In genomic region chr22:27726726-27727449, GRCh38 we compare ENCODE assay signal across 9 cellular contexts.
A peak's percentile ranks its signal among the peaks of the same experiment; 100 is the strongest.
DNase-seq lines count a peak whose midpoint lies in the region; ATAC-seq, FAIRE-seq and TF ChIP-seq lines count a peak whose summit lies in the region.
"Had no signal": no experiment of that assay in that cellular context is flagged by ENCODE, and none has a peak within 500 bp of the region (broad histone marks: within the 10 kb centered on the region; RNA-seq: fewer than 3 reads in every experiment).

No MANE protein-coding gene starts in this region.

- intact Hi-C loops in right lobe of liver (cut with DNase I), result no loop called here

- H3K27me3 ChIP-seq in right lobe of liver, result no peaks in the 10 kb centered on the region
- H3K27me3 ChIP-seq: neutrophil had no signal

- WGBS in right lobe of liver (ENCODE audit: insufficient coverage, low coverage, low lambda C conversion rate, missing lambda C conversion rate), result 36% methylated on average over 9 of the region's 12 CpGs

- TF ChIP-seq POLR2A in right lobe of liver (IDR thresholded peaks at IDR 0.05), result no peak

- DNase-seq in NCI-H748 (lab: John Stamatoyannopoulos, UW; ENCODE audit: unreplicated experiment) (peak; percentile 5), NCI-H748 treated with DMSO at 0.1 percent for 48 hours (lab: John Stamatoyannopoulos, UW) (no peak), cardiac fibroblast (ENCODE audit: low read depth in 2 of 2) (peak; percentile 93), right lobe of liver (no peak), urothelium cell line (ENCODE audit: low spot score) (peak; percentile 92), NCI-H1694 treated with DMSO at 0.1 percent for 48 hours (lab: John Stamatoyannopoulos, UW) (no peak)
- no peak for DNase-seq in activated CD4-positive, CD25-positive, alpha-beta regulatory T cell (lab: John Stamatoyannopoulos, UW)
- no peak for DNase-seq in stimulated activated CD4-positive, alpha-beta T cell treated with anti-CD3 and anti-CD28 coated beads, Interleukin-15, amount 100 ng/mL, for 24 hours

- H3K36me3 ChIP-seq in right lobe of liver, result no peaks in the 10 kb centered on the region
- H3K36me3 ChIP-seq: neutrophil had no signal

- FAIRE-seq in urothelium cell line (lab: Jason Lieb, UNC), result peak; percentile 98

- TF ChIP-seq CTCF in cardiac fibroblast (IDR thresholded peaks at IDR 0.05; ENCODE audit: low read depth, low read length) (no peak), right lobe of liver (IDR thresholded peaks at IDR 0.05) (no peak)

- no peak overlapping the region for H3K27ac ChIP-seq in right lobe of liver
- H3K27ac ChIP-seq: neutrophil had no signal

- peak overlapping the region in 1 of 2 donors; percentile 9 for H3K4me3 ChIP-seq in cardiac fibroblast (replicated peaks in 1 of 2; ENCODE audit: low read depth in 2 of 2, low read length in 2 of 2)
- H3K4me3 ChIP-seq in right lobe of liver, result no peak overlapping the region

- no peaks in the 10 kb centered on the region for H3K4me1 ChIP-seq in right lobe of liver

- H3K9me3 ChIP-seq in right lobe of liver, result no peaks in the 10 kb centered on the region
- H3K9me3 ChIP-seq: neutrophil had no signal

- ATAC-seq in right lobe of liver, result peak; percentile 12 to 60 (median 48)

Comparison
In these comparisons a context has a peak if more than half of its experiments do, and no peak if none do; other contexts are left out.
1. DNase-seq: peak in NCI-H748 (single experiment), cardiac fibroblast (2 of 2) and urothelium cell line (single experiment); none in NCI-H748 treated with DMSO at 0.1 percent for 48 hours (single experiment), right lobe of liver (0 of 3), activated CD4-positive, CD25-positive, alpha-beta regulatory T cell (0 of 4), NCI-H1694 treated with DMSO at 0.1 percent for 48 hours (single experiment) and stimulated activated CD4-positive, alpha-beta T cell treated with anti-CD3 and anti-CD28 coated beads, Interleukin-15, amount 100 ng/mL, for 24 hours (single experiment).